ENCODE assay signal across 8 cellular contexts in genomic region chr10:58384536-58384998, GRCh38. TPM values are rescaled to one million over a fixed set of nuclear protein-coding genes. Genes with fewer than 3 reads are reported as not detected.
DNase-seq lines count a peak whose midpoint lies in the region; ATAC-seq, FAIRE-seq and TF ChIP-seq lines count a peak whose summit lies in the region.

No MANE protein-coding gene starts in this region.

- CTCF ChIA-PET in activated CD4-positive, alpha-beta memory T cell treated with anti-CD3 and anti-CD28 coated beads for 36 hours (lab: Charles Lee), result interaction anchor here (0.6 to 4.5 kb wide), 21 partner anchors 9 to 215 kb away, joined by 3 to 39 read pairs (median 4); partner anchors contain the start of genes CISD1 and UBE2D1

- WGBS in small intestine, 3 donors, result 1 to 2% (median 1%) methylated on average over 12 of the region's 12 CpGs

- peak overlapping the region; percentile 77 to 86 for H3K4me3 ChIP-seq in right atrium auricular region
- peak overlapping the region; percentile 76 to 78 for H3K4me3 ChIP-seq in small intestine (ENCODE audit: low read depth in 1 of 2, low read length in 2 of 2)

- intact Hi-C loops in activated CD4-positive, alpha-beta memory T cell treated with anti-CD3 and anti-CD28 coated beads for 36 hours (cut with micrococcal nuclease), result loop anchor here (2.0 to 10.0 kb wide), 2 partner anchors 130 to 208 kb away; partner anchors contain the start of gene BICC1

- peak overlapping the region; percentile 89 to 93 for H3K27ac ChIP-seq in right atrium auricular region
- peak overlapping the region; percentile 73 to 97 for H3K27ac ChIP-seq in small intestine (ENCODE audit: low read depth in 1 of 2, low read length in 1 of 2)

- H3K36me3 Mint-ChIP-seq in activated CD4-positive, alpha-beta memory T cell treated with anti-CD3 and anti-CD28 coated beads for 36 hours, result peaks cover 18% of the 10 kb centered on the region

- DNase-seq in ELR (ENCODE audit: low read depth), result peak; percentile 18
- DNase-seq in activated CD4-positive, alpha-beta memory T cell treated with anti-CD3 and anti-CD28 coated beads for 36 hours, result no peak
- no peak for DNase-seq in right atrium auricular region (ENCODE audit: low spot score)
- no peak for DNase-seq in small intestine
- no peak for DNase-seq in SW 1271 (lab: John Stamatoyannopoulos, UW)
- DNase-seq in amniotic stem cell (lab: John Stamatoyannopoulos, UW), result no peak
- DNase-seq in NOMO-1 treated with dmso at 0.1 percent for 144 hours (lab: John Stamatoyannopoulos, UW; ENCODE audit: unreplicated experiment), result no peak

- H3K9me3 Mint-ChIP-seq in activated CD4-positive, alpha-beta memory T cell treated with anti-CD3 and anti-CD28 coated beads for 36 hours, result no peaks in the 10 kb centered on the region

- H3K27me3 Mint-ChIP-seq in activated CD4-positive, alpha-beta memory T cell treated with anti-CD3 and anti-CD28 coated beads for 36 hours, result no peaks in the 10 kb centered on the region

- peak overlapping the region; percentile 92 for H3K27ac Mint-ChIP-seq in activated CD4-positive, alpha-beta memory T cell treated with anti-CD3 and anti-CD28 coated beads for 36 hours

- peak overlapping the region; percentile 99 for H3K4me3 Mint-ChIP-seq in activated CD4-positive, alpha-beta memory T cell treated with anti-CD3 and anti-CD28 coated beads for 36 hours

- H3K36me3 ChIP-seq in right atrium auricular region (peaks cover 12% of the 10 kb centered on the region), small intestine (ENCODE audit: control insufficient read depth in 2 of 2, insufficient read depth in 2 of 2, low read length in 2 of 2) (peaks cover 0 to 3% of the 10 kb centered on the region in 2 donors)

- H3K4me1 Mint-ChIP-seq in activated CD4-positive, alpha-beta memory T cell treated with anti-CD3 and anti-CD28 coated beads for 36 hours (ENCODE audit: low read depth), result peaks cover 31% of the 10 kb centered on the region

- H3K9me3 ChIP-seq in right atrium auricular region (no peaks in the 10 kb centered on the region), small intestine (ENCODE audit: control insufficient read depth, low read depth) (no peaks in the 10 kb centered on the region)

- no peak for FAIRE-seq in small intestine (lab: Jason Lieb, UNC)

- POLR2A ChIA-PET in activated CD4-positive, alpha-beta memory T cell treated with anti-CD3 and anti-CD28 coated beads for 36 hours (lab: Charles Lee), result interaction anchor here (1.0 to 3.0 kb wide), 3 partner anchors 13 to 116 kb away, joined by 3 to 17 read pairs (median 13); partner anchors contain the start of genes CISD1, IPMK and UBE2D1

- H3K4me1 ChIP-seq in right atrium auricular region, result peaks cover 0 to 22% of the 10 kb centered on the region in 2 donors
- no peaks in the 10 kb centered on the region for H3K4me1 ChIP-seq in small intestine (ENCODE audit: control insufficient read depth in 2 of 2, insufficient read depth in 1 of 2, low read depth in 1 of 2, low read length in 1 of 2)

- peak; percentile 0 for ATAC-seq in HG02610 (IDR thresholded peaks at IDR 0.05; ENCODE audit: unreplicated experiment)

- TF ChIP-seq CTCF in right atrium auricular region (IDR thresholded peaks at IDR 0.05), result no peak

- no peaks in the 10 kb centered on the region for H3K27me3 ChIP-seq in right atrium auricular region
- no peaks in the 10 kb centered on the region for H3K27me3 ChIP-seq in small intestine (ENCODE audit: control insufficient read depth in 2 of 2, insufficient read depth in 2 of 2, low read length in 2 of 2)

RNA-seq across cellular contexts. Expression of gene TFAM, which starts 0.6 kb away (rescaled TPM):
- total RNA-seq in activated CD4-positive, alpha-beta memory T cell treated with anti-CD3 and anti-CD28 coated beads for 36 hours, result 10 to 100 TPM; 85.4 to 92.5 TPM
- 10 to 100 TPM; 15.1 to 17.7 TPM for total RNA-seq in right atrium auricular region
- polyA plus RNA-seq in small intestine, result 10 to 100 TPM; 14.1 to 23.2 (median 14.8) TPM

RNA-seq across cellular contexts. Expression of gene UBE2D1, which starts 49.8 kb away (rescaled TPM):
- 10 to 100 TPM; 14.5 to 14.8 TPM for total RNA-seq in activated CD4-positive, alpha-beta memory T cell treated with anti-CD3 and anti-CD28 coated beads for 36 hours
- 10 to 100 TPM; 18.0 to 42.8 TPM for total RNA-seq in right atrium auricular region
- polyA plus RNA-seq in small intestine, result 1 to 10 TPM; 7.8 to 9.7 (median 8.6) TPM

Comparison
In these comparisons a context has a peak if more than half of its experiments do, and no peak if none do; other contexts are left out.
1. RNA of gene TFAM, which starts 0.6 kb away (total RNA-seq): 85.4 to 92.5 TPM in activated CD4-positive, alpha-beta memory T cell treated with anti-CD3 and anti-CD28 coated beads for 36 hours; 15.1 to 17.7 TPM in right atrium auricular region; every median in the first group is over 4 times any median in the second.